In the genomic region with DNA sequence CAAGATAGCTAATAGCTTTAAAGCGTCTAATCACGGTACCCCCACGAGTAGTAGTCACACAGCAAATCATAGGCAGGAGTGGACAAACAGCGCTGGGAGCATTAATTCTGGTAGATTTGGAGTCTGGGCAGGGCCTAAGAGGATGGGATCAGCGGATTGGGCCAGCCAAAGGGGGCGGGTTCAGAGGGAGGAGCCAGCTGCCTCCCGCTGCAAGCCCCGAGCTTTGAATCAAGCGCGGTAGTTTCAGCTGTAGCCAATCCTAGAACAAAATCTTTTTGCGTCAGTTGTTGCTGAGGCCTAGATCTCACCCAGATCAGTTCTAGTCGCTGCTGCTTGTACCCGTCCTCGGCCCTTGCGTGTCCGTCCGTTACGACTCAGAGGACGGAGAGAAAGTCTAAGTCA, we compare ENCODE assay signal across 8 cellular contexts. TPM values are rescaled to one million over a fixed set of nuclear protein-coding genes. Genes with fewer than 3 reads are reported as not detected.
DNase-seq lines count a peak whose midpoint lies in the region; ATAC-seq and TF ChIP-seq lines count a peak whose summit lies in the region.

No MANE protein-coding gene starts in this region.

- peak overlapping the region; percentile 100 for H2AFZ ChIP-seq in fibroblast of lung (ENCODE audit: low read length)

- H3K27ac Mint-ChIP-seq in naive B cell, result peak overlapping the region; percentile 97 to 100 (median 98)
- peak overlapping the region; percentile 96 for H3K27ac Mint-ChIP-seq in stimulated activated memory B cell treated with anti-CD40 and anti-IgM and Interleukin-4, amounts not matched to agents 10 μg/mL and 1 μg/mL and 100 μg/mL, for 72 hours

- H3K4me1 Mint-ChIP-seq in naive B cell, result peaks cover 27 to 52% (median 44%) of the 10 kb centered on the region in 3 donors
- peaks cover 45% of the 10 kb centered on the region for H3K4me1 Mint-ChIP-seq in stimulated activated memory B cell treated with anti-CD40 and anti-IgM and Interleukin-4, amounts not matched to agents 10 μg/mL and 1 μg/mL and 100 μg/mL, for 72 hours

- peaks cover 41% of the 10 kb centered on the region for H3K79me2 ChIP-seq in fibroblast of lung (ENCODE audit: control insufficient read depth, insufficient read depth, low read length)

- intact Hi-C loops in Panc1 (cut with micrococcal nuclease; ENCODE audit: unreplicated experiment), result no loop called here

- H4K20me1 ChIP-seq in fibroblast of lung (ENCODE audit: control insufficient read depth, extremely low read depth, insufficient read depth, low read length), result no peaks in the 10 kb centered on the region

- H3K9me3 ChIP-seq in Panc1 (ENCODE audit: control insufficient read depth, insufficient read depth, low read depth, low read length), result no peaks in the 10 kb centered on the region
- H3K9me3 ChIP-seq in fibroblast of lung (ENCODE audit: control insufficient read depth, insufficient read depth, low read depth, low read length), result no peaks in the 10 kb centered on the region

- H3K27ac ChIP-seq in Panc1 (ENCODE audit: low read length) (peak overlapping the region; percentile 90), fibroblast of lung (ENCODE audit: insufficient read depth, low read length) (peak overlapping the region; percentile 97)

- no peaks in the 10 kb centered on the region for H3K27me3 ChIP-seq in Panc1 (ENCODE audit: control insufficient read depth, insufficient read depth, low read length)
- no peaks in the 10 kb centered on the region for H3K27me3 ChIP-seq in fibroblast of lung (ENCODE audit: control insufficient read depth, insufficient read depth, low read length)

- POLR2A ChIA-PET in Panc1 (lab: Charles Lee), result interaction anchor here (0.7 to 1.2 kb wide), 2 partner anchors 62 to 759 kb away, joined by 3 to 10 read pairs; a partner anchor contains a TSS

- peak; percentile 66 for ATAC-seq in GM21737 (IDR thresholded peaks at IDR 0.05; ENCODE audit: unreplicated experiment)
- peak; percentile 91 for ATAC-seq in Panc1
- peak; percentile 74 to 75 for ATAC-seq in naive B cell (ENCODE audit: low read depth in 2 of 2)
- ATAC-seq in stimulated activated memory B cell treated with anti-CD40 and anti-IgM and Interleukin-4, amounts not matched to agents 10 μg/mL and 1 μg/mL and 100 μg/mL, for 72 hours, result peak; percentile 94

- TF ChIP-seq CTCF in Panc1 (IDR thresholded peaks at IDR 0.05) (no peak), fibroblast of lung (conservative IDR thresholded peaks at IDR 0.05 in 1 of 2, IDR thresholded peaks at IDR 0.05 in 1 of 2; ENCODE audit: low read depth in 1 of 2, low read length in 2 of 2) (no peak)

- BruUV-seq in Panc1 (replicated peaks; lab: Mats Ljungman, UMichigan), result TSS peak; percentile 86

- in situ Hi-C loops in Panc1 (cut with HindIII; ENCODE audit: low pct_unique_long_range_greater_than_20kb, low sequenced_read_pairs), result no loop called here

- H3K9ac ChIP-seq in fibroblast of lung (ENCODE audit: insufficient read depth, low read length), result peak overlapping the region; percentile 96

- peak overlapping the region; percentile 89 to 98 for H3K4me3 ChIP-seq in Panc1 (ENCODE audit: low read depth in 2 of 2, low read length in 2 of 2)
- H3K4me3 ChIP-seq in fibroblast of lung (replicated peaks in 1 of 4; ENCODE audit: control extremely low read depth in 1 of 4, insufficient read depth in 1 of 4, low read depth in 3 of 4, low read length in 4 of 4), result peak overlapping the region; percentile 85 to 100 (median 98)

- peaks cover 8% of the 10 kb centered on the region; the same call in 1 of the 2 replicates for H3K4me1 ChIP-seq in Panc1 (ENCODE audit: control insufficient read depth, insufficient read depth, low read length)
- peaks cover 5% of the 10 kb centered on the region for H3K4me1 ChIP-seq in fibroblast of lung (ENCODE audit: control insufficient read depth, extremely low read depth, insufficient read depth, low read length)

- peak overlapping the region; percentile 95 for H3K4me2 ChIP-seq in fibroblast of lung (ENCODE audit: extremely low read depth, insufficient read depth, low read length)

- CTCF ChIA-PET in Panc1 (lab: Charles Lee), result interaction anchor here (0.7 kb wide), 1 partner anchor 189 kb away, joined by 3 read pairs; no protein-coding TSS in a partner anchor

- H3K36me3 Mint-ChIP-seq in naive B cell, result peaks cover 0 to 9% of the 10 kb centered on the region in 2 donors
- H3K36me3 Mint-ChIP-seq in stimulated activated memory B cell treated with anti-CD40 and anti-IgM and Interleukin-4, amounts not matched to agents 10 μg/mL and 1 μg/mL and 100 μg/mL, for 72 hours, result no peaks in the 10 kb centered on the region

- DNase-seq in DMS153 treated with DMSO at 0.1 percent for 48 hours (lab: John Stamatoyannopoulos, UW; ENCODE audit: unreplicated experiment) (peak; percentile 99), KG1 (lab: John Stamatoyannopoulos, UW) (peak; percentile 98), Panc1 (ENCODE audit: low read depth, low spot score) (peak; percentile 97), fibroblast of lung (ENCODE audit: low read depth in 2 of 2) (peak; percentile 95 to 97), naive B cell (peak; percentile 92)
- peak; percentile 85 to 89 for DNase-seq in activated T-helper 1 cell treated with anti-CD3 and anti-CD28 coated beads, Interleukin-2, amount 50 U/mL, for 16 hours (ENCODE audit: low read depth in 1 of 2, low spot score in 1 of 2)

- peaks cover 0 to 5% (median 2%) of the 10 kb centered on the region in 7 donors for H3K9me3 Mint-ChIP-seq in naive B cell
- H3K9me3 Mint-ChIP-seq in stimulated activated memory B cell treated with anti-CD40 and anti-IgM and Interleukin-4, amounts not matched to agents 10 μg/mL and 1 μg/mL and 100 μg/mL, for 72 hours, result no peaks in the 10 kb centered on the region

- no peaks in the 10 kb centered on the region for H3K27me3 Mint-ChIP-seq in naive B cell
- no peaks in the 10 kb centered on the region for H3K27me3 Mint-ChIP-seq in stimulated activated memory B cell treated with anti-CD40 and anti-IgM and Interleukin-4, amounts not matched to agents 10 μg/mL and 1 μg/mL and 100 μg/mL, for 72 hours

- H3K36me3 ChIP-seq in Panc1 (ENCODE audit: control insufficient read depth, insufficient read depth, low read length) (peaks cover 2% of the 10 kb centered on the region; the same call in 1 of the 2 replicates), fibroblast of lung (ENCODE audit: control insufficient read depth, insufficient read depth, low read length) (no peaks in the 10 kb centered on the region)

- peak overlapping the region; percentile 96 to 100 (median 100) for H3K4me3 Mint-ChIP-seq in naive B cell
- peak overlapping the region; percentile 98 for H3K4me3 Mint-ChIP-seq in stimulated activated memory B cell treated with anti-CD40 and anti-IgM and Interleukin-4, amounts not matched to agents 10 μg/mL and 1 μg/mL and 100 μg/mL, for 72 hours

RNA-seq across cellular contexts. Expression of a gene that starts 0.6 kb away (rescaled TPM):
- total RNA-seq in Panc1 (2021; ENCODE audit: unreplicated experiment) (193 TPM), fibroblast of lung (30.9 and 37.2 TPM in 2 replicates)
- 147 TPM for polyA plus RNA-seq in Panc1 (2012; ENCODE audit: insufficient read length)
- polyA plus RNA-seq in fibroblast of lung (54.1 and 86.1 TPM in 2 replicates), naive B cell (ENCODE audit: low read depth in 6 of 6) (100 to 1,000 TPM in 4 of 6 donors, 10 to 100 TPM in 2; 90.5 to 140 (median 114) TPM)
- 53.7 and 90.6 TPM in 2 replicates for polyA plus RNA-seq in fibroblast of lung (2012)
- 5.7 and 12.1 TPM in 2 replicates for polyA minus RNA-seq in fibroblast of lung (ENCODE audit: low replicate concordance)

RNA-seq across cellular contexts. Expression of a gene that starts 32.6 kb away (rescaled TPM):
- total RNA-seq in Panc1 (2021; ENCODE audit: unreplicated experiment) (142 TPM), fibroblast of lung (110 and 123 TPM in 2 replicates)
- polyA plus RNA-seq in Panc1 (2012; ENCODE audit: insufficient read length), result 132 TPM
- polyA plus RNA-seq in fibroblast of lung (110 and 120 TPM in 2 replicates), naive B cell (ENCODE audit: low read depth in 6 of 6) (100 to 1,000 TPM; 123 to 249 (median 130) TPM)
- polyA plus RNA-seq in fibroblast of lung (2012), result 127 and 150 TPM in 2 replicates
- polyA minus RNA-seq in fibroblast of lung (ENCODE audit: low replicate concordance), result 136 and 170 TPM in 2 replicates

RNA-seq across cellular contexts. Expression of a gene that starts 40.6 kb away (rescaled TPM):
- 2.2 TPM for total RNA-seq in Panc1 (2021; ENCODE audit: unreplicated experiment)
- 1.1 TPM for polyA plus RNA-seq in Panc1 (2012; ENCODE audit: insufficient read length)
- 0.51 and 0.99 TPM in 2 replicates for total RNA-seq in fibroblast of lung
- polyA plus RNA-seq in fibroblast of lung, result 0.05 and 0.09 TPM in 2 replicates
- 0.08 and 0.14 TPM in 2 replicates for polyA plus RNA-seq in fibroblast of lung (2012)
- polyA minus RNA-seq in fibroblast of lung (ENCODE audit: low replicate concordance), result 0.71 TPM in 1 of 2 replicates, not detected in the other
- polyA plus RNA-seq in naive B cell (ENCODE audit: low read depth in 6 of 6), result under 1 TPM in 3 of 6 donors, not detected in 3; 0.08 to 0.57 (median 0.11) TPM

Comparison
In these comparisons a context has a peak if more than half of its experiments do, and no peak if none do; other contexts are left out.
1. Peak in every context shown above with its lines: DNase-seq, ATAC-seq, H3K4me3 ChIP-seq and H3K27ac ChIP-seq.